In the genomic region with DNA sequence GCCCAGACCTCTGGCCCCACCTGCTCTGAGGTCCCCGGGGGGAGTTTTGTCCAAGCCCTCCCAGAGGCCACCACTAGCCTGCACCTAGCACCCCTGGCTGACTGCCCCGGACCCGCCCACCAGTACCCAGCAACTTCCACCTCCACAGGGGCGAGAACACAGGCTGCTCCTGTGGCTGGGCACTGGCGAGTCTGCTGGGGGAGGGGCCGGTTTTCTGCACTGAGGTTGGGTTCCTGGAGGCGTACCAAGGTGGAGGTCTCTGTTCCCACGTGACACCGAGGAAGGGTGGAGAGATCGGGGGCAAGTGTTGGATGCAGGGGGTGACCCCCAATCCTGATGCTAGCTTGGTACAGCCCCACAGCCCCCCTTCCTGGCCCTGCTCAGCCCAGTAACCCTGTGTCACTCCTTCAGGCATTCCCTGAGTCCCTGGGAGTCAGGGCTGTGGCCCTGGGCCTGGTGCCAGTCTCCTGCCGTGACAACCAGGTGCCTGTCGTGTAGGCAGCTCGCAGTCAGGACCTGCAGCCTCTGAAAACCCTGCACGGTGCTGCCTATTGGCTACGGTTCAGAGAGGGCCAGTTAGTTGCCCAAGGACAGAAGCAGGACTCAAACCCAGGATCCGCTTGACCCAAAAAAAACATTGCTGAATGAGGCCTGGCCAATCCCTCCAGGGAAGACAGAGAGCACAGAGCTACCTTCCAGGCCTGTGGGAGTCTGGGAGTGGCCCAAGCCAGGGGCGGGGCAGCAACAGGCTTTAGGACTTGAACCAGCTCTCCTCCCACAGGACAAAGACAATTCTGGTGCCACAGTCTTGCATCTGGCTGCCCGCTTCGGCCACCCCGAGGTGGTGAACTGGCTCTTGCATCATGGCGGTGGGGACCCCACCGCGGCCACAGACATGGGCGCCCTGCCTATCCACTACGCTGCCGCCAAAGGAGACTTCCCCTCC, we compare ENCODE assay signal across 25 cellular contexts. TPM values are rescaled to one million over a fixed set of nuclear protein-coding genes. Genes with fewer than 3 reads are reported as not detected.
DNase-seq lines count a peak whose midpoint lies in the region; ATAC-seq, FAIRE-seq and TF ChIP-seq lines count a peak whose summit lies in the region.
"Had no signal": no experiment of that assay in that cellular context is flagged by ENCODE, and none has a peak within 500 bp of the region (broad histone marks: within the 10 kb centered on the region; RNA-seq: fewer than 3 reads in every experiment).

No MANE protein-coding gene starts in this region.

- H3K27ac ChIP-seq in small intestine (ENCODE audit: low read depth in 1 of 2, low read length in 1 of 2), result no peak overlapping the region
- H3K27ac ChIP-seq: A549, ascending aorta, HL-60, thoracic aorta had no signal

- H3K27me3 Mint-ChIP-seq in chondrocyte (ENCODE audit: low read depth), result peaks cover 32% of the 10 kb centered on the region
- peaks cover 13% of the 10 kb centered on the region for H3K27me3 Mint-ChIP-seq in activated T-cell treated with anti-CD3 and anti-CD28 coated beads, Interleukin-2, amount 50 U/mL, for 72 hours (ENCODE audit: low read depth)

- no peaks in the 10 kb centered on the region for H3K36me3 ChIP-seq in small intestine (ENCODE audit: control insufficient read depth in 2 of 2, insufficient read depth in 2 of 2, low read length in 2 of 2)
- H3K36me3 ChIP-seq: ascending aorta, thoracic aorta had no signal

- peaks cover 0 to 2% of the 10 kb centered on the region in 2 donors for H3K4me1 ChIP-seq in small intestine (ENCODE audit: control insufficient read depth in 2 of 2, insufficient read depth in 1 of 2, low read depth in 1 of 2, low read length in 1 of 2)

- no peaks in the 10 kb centered on the region for H3K36me3 Mint-ChIP-seq in chondrocyte (ENCODE audit: low read depth)
- H3K36me3 Mint-ChIP-seq in activated T-cell treated with anti-CD3 and anti-CD28 coated beads, Interleukin-2, amount 50 U/mL, for 72 hours (ENCODE audit: insufficient read depth in 2 of 2), result no peaks in the 10 kb centered on the region
- H3K36me3 Mint-ChIP-seq: activated CD8-positive, alpha-beta memory T cell treated with anti-CD3 and anti-CD28 coated beads, Interleukin-2, amount 10 ng/mL, durations not matched to agents 7 days and 5 days; CD4-positive, CD25-positive, alpha-beta regulatory T cell had no signal

- no peak overlapping the region for H3K4me3 ChIP-seq in small intestine (ENCODE audit: low read depth in 1 of 2, low read length in 2 of 2)
- H3K4me3 ChIP-seq: A549, ascending aorta, thoracic aorta had no signal

- peaks cover 26% of the 10 kb centered on the region for H3K4me1 Mint-ChIP-seq in chondrocyte (ENCODE audit: low read depth)
- peaks cover 8% of the 10 kb centered on the region for H3K4me1 Mint-ChIP-seq in activated T-cell treated with anti-CD3 and anti-CD28 coated beads, Interleukin-2, amount 50 U/mL, for 72 hours (ENCODE audit: low read depth)

- no peak overlapping the region for H3K27ac Mint-ChIP-seq in chondrocyte (ENCODE audit: unreplicated experiment)
- no peak overlapping the region for H3K27ac Mint-ChIP-seq in activated T-cell treated with anti-CD3 and anti-CD28 coated beads, Interleukin-2, amount 50 U/mL, for 72 hours
- H3K27ac Mint-ChIP-seq: activated CD8-positive, alpha-beta memory T cell treated with anti-CD3 and anti-CD28 coated beads, Interleukin-2, amount 10 ng/mL, durations not matched to agents 7 days and 5 days; CD4-positive, CD25-positive, alpha-beta regulatory T cell; dendritic cell treated with granulocyte-macrophage colony-stimulating factor and Interleukin-4, amounts not matched to agents 40 ng/mL and 50 ng/mL, for 4 days; T-helper 1 cell treated with Interleukin-12 subunit alpha and Interleukin-12 subunit beta and Interleukin-4 antibody, amounts not matched to agents 30 μg/mL and 1 μg/mL, for 36 hours had no signal

- FAIRE-seq in small intestine (lab: Jason Lieb, UNC), result no peak
- FAIRE-seq: A549 had no signal

- no peaks in the 10 kb centered on the region for H3K9me3 ChIP-seq in small intestine (ENCODE audit: control insufficient read depth, low read depth)
- H3K9me3 ChIP-seq: A549, ascending aorta, thoracic aorta had no signal

- H3K27me3 ChIP-seq in small intestine (ENCODE audit: control insufficient read depth in 2 of 2, insufficient read depth in 2 of 2, low read length in 2 of 2), result peaks cover 0 to 22% of the 10 kb centered on the region in 2 donors

- H3K9me3 Mint-ChIP-seq in chondrocyte (ENCODE audit: low read depth), result no peaks in the 10 kb centered on the region
- H3K9me3 Mint-ChIP-seq in activated T-cell treated with anti-CD3 and anti-CD28 coated beads, Interleukin-2, amount 50 U/mL, for 72 hours, result no peaks in the 10 kb centered on the region
- H3K9me3 Mint-ChIP-seq: dendritic cell treated with granulocyte-macrophage colony-stimulating factor and Interleukin-4, amounts not matched to agents 40 ng/mL and 50 ng/mL, for 4 days; T-helper 1 cell treated with Interleukin-12 subunit alpha and Interleukin-12 subunit beta and Interleukin-4 antibody, amounts not matched to agents 30 μg/mL and 1 μg/mL, for 36 hours had no signal

- no peak for TF ChIP-seq CTCF in chondrocyte (IDR thresholded peaks at IDR 0.05)

- WGBS in small intestine, 3 donors, result 30 to 67% (median 50%) methylated on average over 24 to 26 of the region's 26 CpGs

- DNase-seq in DMS53 (lab: John Stamatoyannopoulos, UW) (peak; percentile 36), DMS53 treated with DMSO at 0.1 percent for 48 hours (lab: John Stamatoyannopoulos, UW; ENCODE audit: unreplicated experiment) (no peak), NCI-H69 (lab: John Stamatoyannopoulos, UW) (peak; percentile 61), chondrocyte (ENCODE audit: low spot score) (peak; percentile 77), small intestine (peak; percentile 60)
- DNase-seq in effector CD4-positive, alpha-beta T cell, result no peak
- DNase-seq in activated T-cell treated with anti-CD3 and anti-CD28 coated beads, Interleukin-2, amount 50 U/mL, for 72 hours, result no peak
- DNase-seq: activated CD4-positive, CD25-positive, alpha-beta regulatory T cell; activated CD8-positive, alpha-beta memory T cell treated with anti-CD3 and anti-CD28 coated beads, Interleukin-2, amount 10 ng/mL, durations not matched to agents 7 days and 5 days; activated naive CD4-positive, alpha-beta T cell; CD4-positive, CD25-positive, alpha-beta regulatory T cell; GF-D8; NCI-H146; NCI-H774; occipital lobe; stimulated activated CD4-positive, alpha-beta T cell treated with anti-CD3 and anti-CD28 coated beads, Interleukin-4, amount 100 ng/mL, for 1 hour had no signal

- no peak overlapping the region for H3K4me3 Mint-ChIP-seq in chondrocyte (ENCODE audit: unreplicated experiment)
- H3K4me3 Mint-ChIP-seq in activated T-cell treated with anti-CD3 and anti-CD28 coated beads, Interleukin-2, amount 50 U/mL, for 72 hours, result no peak overlapping the region
- H3K4me3 Mint-ChIP-seq: activated CD8-positive, alpha-beta memory T cell treated with anti-CD3 and anti-CD28 coated beads, Interleukin-2, amount 10 ng/mL, durations not matched to agents 7 days and 5 days; CD4-positive, CD25-positive, alpha-beta regulatory T cell; dendritic cell treated with granulocyte-macrophage colony-stimulating factor and Interleukin-4, amounts not matched to agents 40 ng/mL and 50 ng/mL, for 4 days; T-helper 1 cell treated with Interleukin-12 subunit alpha and Interleukin-12 subunit beta and Interleukin-4 antibody, amounts not matched to agents 30 μg/mL and 1 μg/mL, for 36 hours had no signal

- no peak for ATAC-seq in activated T-cell treated with anti-CD3 and anti-CD28 coated beads, Interleukin-2, amount 50 U/mL, for 72 hours (replicated peaks in 1 of 2)
- no peak for ATAC-seq in GM18858 (IDR thresholded peaks at IDR 0.05; ENCODE audit: unreplicated experiment)
- ATAC-seq: activated CD8-positive, alpha-beta memory T cell treated with anti-CD3 and anti-CD28 coated beads, Interleukin-2, amount 10 ng/mL, durations not matched to agents 7 days and 5 days had no signal

RNA-seq across cellular contexts. Expression of gene ESPN, which starts 3.1 kb away (rescaled TPM):
- total RNA-seq in chondrocyte, result 0.57 to 2.5 TPM (median 2.1 TPM) in 3 replicates
- 100 to 1,000 TPM in 2 of 3 donors, 10 to 100 TPM in 1; 83.5 to 336 (median 235) TPM for polyA plus RNA-seq in small intestine
- 1 to 10 TPM; 1.3 to 2.0 TPM for total RNA-seq in activated T-cell treated with anti-CD3 and anti-CD28 coated beads, Interleukin-2, amount 50 U/mL, for 72 hours
- total RNA-seq: fibroblast of lung, LHCN-M2, occipital lobe, thoracic aorta had no signal
- polyA plus RNA-seq: fibroblast of lung had no signal

RNA-seq across cellular contexts. Expression of gene HES2, which starts 8.0 kb away (rescaled TPM):
- 0.15 to 0.36 TPM in 2 of 3 replicates, not detected in the other for total RNA-seq in chondrocyte
- 1 to 10 TPM in 2 of 3 donors, under 1 TPM in 1; 0.55 to 2.2 (median 1.1) TPM for polyA plus RNA-seq in small intestine
- total RNA-seq in activated T-cell treated with anti-CD3 and anti-CD28 coated beads, Interleukin-2, amount 50 U/mL, for 72 hours, result 1 to 10 TPM in 1 of 2 donors, under 1 TPM in 1; 0.44 to 1.2 TPM
- total RNA-seq: ascending aorta; CD4-positive, CD25-positive, alpha-beta regulatory T cell; LHCN-M2; thoracic aorta had no signal
- polyA plus RNA-seq: CD4-positive, CD25-positive, alpha-beta regulatory T cell; fibroblast of lung had no signal

RNA-seq across cellular contexts. Expression of gene ACOT7, which starts 34.2 kb away (rescaled TPM):
- total RNA-seq in chondrocyte, result 43.9 to 48.1 TPM (median 44.0 TPM) in 3 replicates
- polyA plus RNA-seq in small intestine, result 10 to 100 TPM; 63.5 to 93.8 (median 83.9) TPM
- 10 to 100 TPM; 32.1 to 37.6 TPM for total RNA-seq in activated T-cell treated with anti-CD3 and anti-CD28 coated beads, Interleukin-2, amount 50 U/mL, for 72 hours

RNA-seq across cellular contexts. Expression of gene TNFRSF25, which starts 38.3 kb away (rescaled TPM):
- 20.1 to 32.4 TPM (median 21.4 TPM) in 3 replicates for total RNA-seq in chondrocyte
- polyA plus RNA-seq in small intestine, result 10 to 100 TPM; 23.0 to 43.2 (median 23.3) TPM
- 100 to 1,000 TPM in 1 of 2 donors, 10 to 100 TPM in 1; 89.2 to 101 TPM for total RNA-seq in activated T-cell treated with anti-CD3 and anti-CD28 coated beads, Interleukin-2, amount 50 U/mL, for 72 hours

Comparison
In these comparisons a context has a peak if more than half of its experiments do, and no peak if none do; other contexts are left out.
1. DNase-seq: peak in DMS53 (single experiment), NCI-H69 (single experiment), chondrocyte (single experiment) and small intestine (single experiment); none in DMS53 treated with DMSO at 0.1 percent for 48 hours (single experiment), effector CD4-positive, alpha-beta T cell (single experiment) and activated T-cell treated with anti-CD3 and anti-CD28 coated beads, Interleukin-2, amount 50 U/mL, for 72 hours (0 of 2).